In genomic region chr1:182249201-182249676, GRCh38 we compare ENCODE assay signal across 11 cellular contexts.
DNase-seq lines count a peak whose midpoint lies in the region; ATAC-seq and TF ChIP-seq lines count a peak whose summit lies in the region.
"Had no signal": no experiment of that assay in that cellular context is flagged by ENCODE, and none has a peak within 500 bp of the region (broad histone marks: within the 10 kb centered on the region; RNA-seq: fewer than 3 reads in every experiment).

No MANE protein-coding gene starts in this region.

- no peak overlapping the region for H3K4me3 Mint-ChIP-seq in activated CD4-positive, alpha-beta T cell treated with anti-CD3 and anti-CD28 coated beads for 36 hours
- no peak overlapping the region for H3K4me3 Mint-ChIP-seq in activated CD4-positive, alpha-beta T cell treated with anti-CD3 and anti-CD28 coated beads, Interleukin-2, amount 10 ng/mL, durations not matched to agents 7 days and 5 days
- H3K4me3 Mint-ChIP-seq in activated T-cell treated with anti-CD3 and anti-CD28 coated beads, Interleukin-2, amount 50 U/mL, for 24 hours: no peak overlapping the region
- peak overlapping the region in 1 of 2 donors; percentile 43 for H3K4me3 Mint-ChIP-seq in effector memory CD8-positive, alpha-beta T cell
- H3K4me3 Mint-ChIP-seq: activated naive CD8-positive, alpha-beta T cell treated with anti-CD3 and anti-CD28 coated beads, Interleukin-2, amount 10 ng/mL, durations not matched to agents 7 days and 5 days; IgD-negative memory B cell; stimulated activated naive CD8-positive, alpha-beta T cell treated with anti-CD3 and anti-CD28 coated beads, Interleukin-15, Interleukin-2, amounts not matched to agents 100 ng/mL and 50 ng/mL, for 24 hours had no signal

- no peaks in the 10 kb centered on the region for H3K9me3 Mint-ChIP-seq in activated CD4-positive, alpha-beta T cell treated with anti-CD3 and anti-CD28 coated beads for 36 hours (ENCODE audit: low read depth)
- no peaks in the 10 kb centered on the region for H3K9me3 Mint-ChIP-seq in activated CD4-positive, alpha-beta T cell treated with anti-CD3 and anti-CD28 coated beads, Interleukin-2, amount 10 ng/mL, durations not matched to agents 7 days and 5 days
- H3K9me3 Mint-ChIP-seq in activated T-cell treated with anti-CD3 and anti-CD28 coated beads, Interleukin-2, amount 50 U/mL, for 24 hours: peaks cover 3% of the 10 kb centered on the region
- no peaks in the 10 kb centered on the region for H3K9me3 Mint-ChIP-seq in effector memory CD8-positive, alpha-beta T cell
- H3K9me3 Mint-ChIP-seq: stimulated activated naive CD8-positive, alpha-beta T cell treated with anti-CD3 and anti-CD28 coated beads, Interleukin-15, Interleukin-2, amounts not matched to agents 100 ng/mL and 50 ng/mL, for 24 hours had no signal

- no peaks in the 10 kb centered on the region for H3K36me3 ChIP-seq in spleen

- DNase-seq in activated CD4-positive, alpha-beta T cell treated with anti-CD3 and anti-CD28 coated beads for 36 hours: peak; percentile 76
- no peak for DNase-seq in activated CD4-positive, alpha-beta T cell treated with anti-CD3 and anti-CD28 coated beads, Interleukin-2, amount 10 ng/mL, durations not matched to agents 7 days and 5 days
- peak; percentile 57 for DNase-seq in activated T-cell treated with anti-CD3 and anti-CD28 coated beads, Interleukin-2, amount 50 U/mL, for 24 hours
- peak; percentile 70 for DNase-seq in stimulated activated CD8-positive, alpha-beta memory T cell treated with anti-CD3 and anti-CD28 coated beads, Interleukin-4, amount 100 ng/mL, for 48 hours
- DNase-seq in kidney glomerular epithelial cell (lab: John Stamatoyannopoulos, UW) (no peak), spleen (no peak)
- DNase-seq in effector memory CD8-positive, alpha-beta T cell: no peak
- DNase-seq: activated naive CD8-positive, alpha-beta T cell treated with anti-CD3 and anti-CD28 coated beads, Interleukin-2, amount 10 ng/mL, durations not matched to agents 7 days and 5 days had no signal

- H3K4me3 ChIP-seq in spleen: no peak overlapping the region

- no peaks in the 10 kb centered on the region for H3K27me3 ChIP-seq in spleen (replicated peaks in 1 of 7)

- H3K9me3 ChIP-seq in spleen: no peaks in the 10 kb centered on the region

- no peaks in the 10 kb centered on the region for H3K4me1 ChIP-seq in spleen

- H3K36me3 Mint-ChIP-seq in activated CD4-positive, alpha-beta T cell treated with anti-CD3 and anti-CD28 coated beads for 36 hours (ENCODE audit: low read depth): peaks cover 2% of the 10 kb centered on the region
- peaks cover 2% of the 10 kb centered on the region for H3K36me3 Mint-ChIP-seq in activated CD4-positive, alpha-beta T cell treated with anti-CD3 and anti-CD28 coated beads, Interleukin-2, amount 10 ng/mL, durations not matched to agents 7 days and 5 days (ENCODE audit: low read depth)
- H3K36me3 Mint-ChIP-seq in activated T-cell treated with anti-CD3 and anti-CD28 coated beads, Interleukin-2, amount 50 U/mL, for 24 hours (ENCODE audit: low read depth): no peaks in the 10 kb centered on the region
- H3K36me3 Mint-ChIP-seq in effector memory CD8-positive, alpha-beta T cell (ENCODE audit: insufficient read depth): peaks cover 3% of the 10 kb centered on the region
- H3K36me3 Mint-ChIP-seq: activated naive CD8-positive, alpha-beta T cell treated with anti-CD3 and anti-CD28 coated beads, Interleukin-2, amount 10 ng/mL, durations not matched to agents 7 days and 5 days had no signal

- H3K27me3 Mint-ChIP-seq in activated CD4-positive, alpha-beta T cell treated with anti-CD3 and anti-CD28 coated beads for 36 hours: peaks cover 2% of the 10 kb centered on the region
- H3K27me3 Mint-ChIP-seq in activated CD4-positive, alpha-beta T cell treated with anti-CD3 and anti-CD28 coated beads, Interleukin-2, amount 10 ng/mL, durations not matched to agents 7 days and 5 days: no peaks in the 10 kb centered on the region
- peaks cover 5% of the 10 kb centered on the region for H3K27me3 Mint-ChIP-seq in activated T-cell treated with anti-CD3 and anti-CD28 coated beads, Interleukin-2, amount 50 U/mL, for 24 hours
- H3K27me3 Mint-ChIP-seq in effector memory CD8-positive, alpha-beta T cell: peaks cover 12 to 13% of the 10 kb centered on the region in 2 donors
- H3K27me3 Mint-ChIP-seq: activated naive CD8-positive, alpha-beta T cell treated with anti-CD3 and anti-CD28 coated beads, Interleukin-2, amount 10 ng/mL, durations not matched to agents 7 days and 5 days; stimulated activated naive CD8-positive, alpha-beta T cell treated with anti-CD3 and anti-CD28 coated beads, Interleukin-15, Interleukin-2, amounts not matched to agents 100 ng/mL and 50 ng/mL, for 24 hours had no signal

- WGBS in spleen, 5 donors: 62 to 72% (median 66%) methylated on average over 13 to 15 of the region's 15 CpGs

- CTCF ChIA-PET in activated CD4-positive, alpha-beta T cell treated with anti-CD3 and anti-CD28 coated beads for 36 hours (lab: Charles Lee): interaction anchor here (0.9 to 1.6 kb wide), 4 partner anchors 11 to 340 kb away, joined by 3 to 5 read pairs (median 4); partner anchors contain the start of gene RNASEL
- CTCF ChIA-PET in activated CD4-positive, alpha-beta T cell treated with anti-CD3 and anti-CD28 coated beads, Interleukin-2, amount 10 ng/mL, durations not matched to agents 7 days and 5 days (lab: Charles Lee): interaction anchor here (0.5 to 2.5 kb wide), 8 partner anchors 9 to 281 kb away, joined by 3 to 10 read pairs (median 4); no protein-coding TSS in a partner anchor

- no peak for TF ChIP-seq POLR2A in spleen (IDR thresholded peaks at IDR 0.05)

- POLR2A ChIA-PET in activated CD4-positive, alpha-beta T cell treated with anti-CD3 and anti-CD28 coated beads for 36 hours (lab: Charles Lee): interaction anchor here (0.7 to 0.8 kb wide), 2 partner anchors 24 to 52 kb away, joined by 3 to 4 read pairs; no protein-coding TSS in a partner anchor
- POLR2A ChIA-PET in activated CD4-positive, alpha-beta T cell treated with anti-CD3 and anti-CD28 coated beads, Interleukin-2, amount 10 ng/mL, durations not matched to agents 7 days and 5 days (lab: Charles Lee): no interaction called here

- no peak for TF ChIP-seq CTCF in spleen (IDR thresholded peaks at IDR 0.05 in 8 of 11, conservative IDR thresholded peaks at IDR 0.05 in 3 of 11)

- H3K27ac Mint-ChIP-seq in activated CD4-positive, alpha-beta T cell treated with anti-CD3 and anti-CD28 coated beads for 36 hours: peak overlapping the region; percentile 59
- no peak overlapping the region for H3K27ac Mint-ChIP-seq in activated CD4-positive, alpha-beta T cell treated with anti-CD3 and anti-CD28 coated beads, Interleukin-2, amount 10 ng/mL, durations not matched to agents 7 days and 5 days
- peak overlapping the region; percentile 84 for H3K27ac Mint-ChIP-seq in activated T-cell treated with anti-CD3 and anti-CD28 coated beads, Interleukin-2, amount 50 U/mL, for 24 hours
- H3K27ac Mint-ChIP-seq in effector memory CD8-positive, alpha-beta T cell: peak overlapping the region in 1 of 2 donors; percentile 46
- H3K27ac Mint-ChIP-seq: activated naive CD8-positive, alpha-beta T cell treated with anti-CD3 and anti-CD28 coated beads, Interleukin-2, amount 10 ng/mL, durations not matched to agents 7 days and 5 days; IgD-negative memory B cell had no signal

- peak; percentile 93 for ATAC-seq in activated CD4-positive, alpha-beta T cell treated with anti-CD3 and anti-CD28 coated beads for 36 hours
- peak; percentile 90 for ATAC-seq in HG02852 (IDR thresholded peaks at IDR 0.05; ENCODE audit: unreplicated experiment)
- ATAC-seq in effector memory CD8-positive, alpha-beta T cell (replicated peaks): no peak

- no peak overlapping the region for H3K27ac ChIP-seq in spleen

- intact Hi-C loops in activated CD4-positive, alpha-beta T cell treated with anti-CD3 and anti-CD28 coated beads for 36 hours (cut with DNase I, micrococcal nuclease): loop anchor here (1.0 to 10.0 kb wide), 8 partner anchors 10 to 854 kb away; partner anchors contain the start of gene GLUL (in 2 of the 2)
- intact Hi-C loops in spleen (cut with DNase I; ENCODE audit: low total_unique reads): no loop called here

- H3K4me1 Mint-ChIP-seq in activated CD4-positive, alpha-beta T cell treated with anti-CD3 and anti-CD28 coated beads for 36 hours: peaks cover 22% of the 10 kb centered on the region
- peaks cover 22% of the 10 kb centered on the region for H3K4me1 Mint-ChIP-seq in activated CD4-positive, alpha-beta T cell treated with anti-CD3 and anti-CD28 coated beads, Interleukin-2, amount 10 ng/mL, durations not matched to agents 7 days and 5 days
- H3K4me1 Mint-ChIP-seq in activated T-cell treated with anti-CD3 and anti-CD28 coated beads, Interleukin-2, amount 50 U/mL, for 24 hours (ENCODE audit: low read depth): peaks cover 20% of the 10 kb centered on the region
- H3K4me1 Mint-ChIP-seq in effector memory CD8-positive, alpha-beta T cell (ENCODE audit: low read depth in 2 of 2): peaks cover 6 to 12% of the 10 kb centered on the region in 2 donors

Comparison
In these comparisons a context has a peak if more than half of its experiments do, and no peak if none do; other contexts are left out.
1. DNase-seq: peak in activated CD4-positive, alpha-beta T cell treated with anti-CD3 and anti-CD28 coated beads for 36 hours (single experiment), activated T-cell treated with anti-CD3 and anti-CD28 coated beads, Interleukin-2, amount 50 U/mL, for 24 hours (single experiment) and stimulated activated CD8-positive, alpha-beta memory T cell treated with anti-CD3 and anti-CD28 coated beads, Interleukin-4, amount 100 ng/mL, for 48 hours (single experiment); none in activated CD4-positive, alpha-beta T cell treated with anti-CD3 and anti-CD28 coated beads, Interleukin-2, amount 10 ng/mL, durations not matched to agents 7 days and 5 days (single experiment), kidney glomerular epithelial cell (single experiment), effector memory CD8-positive, alpha-beta T cell (0 of 3) and spleen (single experiment).